In the genomic region with DNA sequence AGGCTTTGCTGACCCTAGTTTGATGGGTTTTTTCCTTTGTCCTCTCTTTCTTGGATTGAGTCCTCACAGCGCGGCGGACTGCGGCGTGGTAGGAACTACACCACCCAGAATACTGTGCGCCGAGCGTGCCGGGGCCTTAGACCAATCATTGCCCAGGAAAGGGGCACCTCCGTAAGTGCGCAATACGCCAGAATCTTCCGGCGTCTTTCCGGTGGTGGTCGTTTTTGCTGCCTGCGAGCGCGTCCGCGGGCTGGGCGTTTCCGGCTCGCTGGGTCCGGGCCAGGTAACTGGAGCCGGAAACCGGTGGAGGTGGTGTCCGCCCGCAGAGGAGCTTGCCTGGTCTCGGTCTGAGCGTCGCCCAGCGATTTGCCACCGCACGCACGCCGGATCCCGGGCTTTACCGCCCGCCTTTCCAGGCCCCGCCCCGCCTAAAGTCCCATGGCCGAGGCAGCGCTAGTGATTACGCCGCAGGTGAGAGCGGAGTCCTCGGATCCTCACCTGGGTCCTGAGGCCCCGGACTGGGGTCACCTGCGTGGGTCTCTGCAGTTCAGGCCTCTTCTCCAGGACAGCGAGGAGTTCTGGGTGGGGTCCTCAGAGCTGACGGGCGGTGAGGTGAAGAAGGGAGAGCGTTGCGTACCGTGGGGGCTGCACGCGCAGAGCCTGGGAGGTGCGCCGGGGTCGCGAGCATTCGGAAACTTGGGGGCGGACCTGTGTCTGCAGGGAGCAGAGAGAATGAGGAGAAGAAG, we compare ENCODE assay signal across 8 cellular contexts. TPM values are rescaled to one million over a fixed set of nuclear protein-coding genes. Genes with fewer than 3 reads are reported as not detected.
DNase-seq lines count a peak whose midpoint lies in the region; ATAC-seq and TF ChIP-seq lines count a peak whose summit lies in the region.

A gene (plus strand): TSS at position 221 of the 746 bp plus-strand sequence. CDS start 218 bp downstream, at position 439.

- H3K27ac ChIP-seq in dorsolateral prefrontal cortex, result peak within 1 kb of the TSS in 40 of 59 donors; percentile 8 to 88 (median 57)
- H3K27ac ChIP-seq in liver (ENCODE audit: low read depth in 1 of 2, low read length in 2 of 2), result peak within 1 kb of the TSS; percentile 28 to 68

- intact Hi-C loops in dorsolateral prefrontal cortex (cut with DNase I), result no loop called here

- peak in 8 of 56 donors; percentile 9 to 21 (median 14) for TF ChIP-seq CTCF in dorsolateral prefrontal cortex (IDR thresholded peaks at IDR 0.05 in 54 of 56, conservative IDR thresholded peaks at IDR 0.05 in 2 of 56; ENCODE audit: low read depth in 1 of 56, partially characterized antibody in 56 of 56)
- no peak for TF ChIP-seq CTCF in liver (IDR thresholded peaks at IDR 0.05; ENCODE audit: low read depth, low read length, missing input control)

- H3K9me3 ChIP-seq in liver (ENCODE audit: control insufficient read depth in 4 of 4, low read length in 3 of 4), result peaks cover 12 to 60% (median 26%) of the 10 kb centered on the region in 4 donors

- TF ChIP-seq RAD21 in liver (IDR thresholded peaks at IDR 0.05), result peak in 1 of 2 donors; percentile 40

- H3K4me3 ChIP-seq in dorsolateral prefrontal cortex (peak within 1 kb of the TSS; percentile 62 to 95 (median 83)), liver (ENCODE audit: low read depth in 1 of 3, low read length in 3 of 3) (peak within 1 kb of the TSS; percentile 50 to 83 (median 67))

- WGBS in liver, result 2% methylated on average over 64 of the region's 64 CpGs

- ATAC-seq in GM19035 (IDR thresholded peaks at IDR 0.05; ENCODE audit: unreplicated experiment) (peak; percentile 97), HG03342 (IDR thresholded peaks at IDR 0.05; ENCODE audit: unreplicated experiment) (peak; percentile 97)

- DNase-seq in AG20443 (ENCODE audit: low spot score) (peak; percentile 98), NCI-H510A treated with DMSO at 0.1 percent for 48 hours (lab: John Stamatoyannopoulos, UW) (peak; percentile 84), dorsolateral prefrontal cortex (peak; percentile 63 to 94 (median 88))
- peak; percentile 71 to 88 for DNase-seq in activated CD4-positive, alpha-beta T cell treated with anti-CD3 and anti-CD28 coated beads, Interleukin-2, amount 50 U/mL, for 24 hours (ENCODE audit: low read depth in 1 of 2, low spot score in 1 of 2)
- DNase-seq in stimulated activated CD4-positive, alpha-beta T cell treated with anti-CD3 and anti-CD28 coated beads, Interleukin-2, amount 100 ng/mL, for 48 hours, result peak; percentile 79

- H3K27me3 ChIP-seq in dorsolateral prefrontal cortex, result no peaks in the 10 kb centered on the region
- peaks cover 0 to 3% (median 0%) of the 10 kb centered on the region in 4 donors for H3K27me3 ChIP-seq in liver (ENCODE audit: control insufficient read depth in 4 of 4, insufficient read depth in 4 of 4, low read length in 3 of 4)

- H3K4me1 ChIP-seq in liver (ENCODE audit: control insufficient read depth in 4 of 4, insufficient read depth in 4 of 4, low read length in 3 of 4), result peaks cover 2 to 8% (median 6%) of the 10 kb centered on the region in 4 donors

- H3K36me3 ChIP-seq in liver (ENCODE audit: control insufficient read depth in 4 of 4, insufficient read depth in 3 of 4, low read depth in 1 of 4, low read length in 3 of 4), result peaks cover 0 to 10% (median 2%) of the 10 kb centered on the region in 4 donors

- H3K9ac ChIP-seq in liver (ENCODE audit: low read depth in 1 of 2, low read length in 2 of 2), result peak within 1 kb of the TSS in 1 of 2 donors; percentile 4

TF ChIP-seq in liver, 16 proteins besides CTCF, POLR2A, EP300 and RAD21:
- TF ChIP-seq YY1 (IDR thresholded peaks at IDR 0.05) (peak; percentile 64), NR2F2 (IDR thresholded peaks at IDR 0.05) (no peak), SP1 (IDR thresholded peaks at IDR 0.05) (peak; percentile 40), RXRA (IDR thresholded peaks at IDR 0.05) (no peak), EGR1 (IDR thresholded peaks at IDR 0.05; ENCODE audit: low read depth in 2 of 2) (peak in 1 of 2 donors; percentile 58), GABPA (IDR thresholded peaks at IDR 0.05 in 1 of 2, conservative IDR thresholded peaks at IDR 0.05 in 1 of 2) (peak; percentile 91 to 97)
- TF ChIP-seq, protein P1, sequence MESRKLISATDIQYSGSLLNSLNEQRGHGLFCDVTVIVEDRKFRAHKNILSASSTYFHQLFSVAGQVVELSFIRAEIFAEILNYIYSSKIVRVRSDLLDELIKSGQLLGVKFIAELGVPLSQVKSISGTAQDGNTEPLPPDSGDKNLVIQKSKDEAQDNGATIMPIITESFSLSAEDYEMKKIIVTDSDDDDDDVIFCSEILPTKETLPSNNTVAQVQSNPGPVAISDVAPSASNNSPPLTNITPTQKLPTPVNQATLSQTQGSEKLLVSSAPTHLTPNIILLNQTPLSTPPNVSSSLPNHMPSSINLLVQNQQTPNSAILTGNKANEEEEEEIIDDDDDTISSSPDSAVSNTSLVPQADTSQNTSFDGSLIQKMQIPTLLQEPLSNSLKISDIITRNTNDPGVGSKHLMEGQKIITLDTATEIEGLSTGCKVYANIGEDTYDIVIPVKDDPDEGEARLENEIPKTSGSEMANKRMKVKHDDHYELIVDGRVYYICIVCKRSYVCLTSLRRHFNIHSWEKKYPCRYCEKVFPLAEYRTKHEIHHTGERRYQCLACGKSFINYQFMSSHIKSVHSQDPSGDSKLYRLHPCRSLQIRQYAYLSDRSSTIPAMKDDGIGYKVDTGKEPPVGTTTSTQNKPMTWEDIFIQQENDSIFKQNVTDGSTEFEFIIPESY (IDR thresholded peaks at IDR 0.05), result peak; percentile 43
- TF ChIP-seq, protein P2, sequence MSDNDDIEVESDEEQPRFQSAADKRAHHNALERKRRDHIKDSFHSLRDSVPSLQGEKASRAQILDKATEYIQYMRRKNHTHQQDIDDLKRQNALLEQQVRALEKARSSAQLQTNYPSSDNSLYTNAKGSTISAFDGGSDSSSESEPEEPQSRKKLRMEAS (IDR thresholded peaks at IDR 0.05), result peak; percentile 67
- TF ChIP-seq, protein P3, sequence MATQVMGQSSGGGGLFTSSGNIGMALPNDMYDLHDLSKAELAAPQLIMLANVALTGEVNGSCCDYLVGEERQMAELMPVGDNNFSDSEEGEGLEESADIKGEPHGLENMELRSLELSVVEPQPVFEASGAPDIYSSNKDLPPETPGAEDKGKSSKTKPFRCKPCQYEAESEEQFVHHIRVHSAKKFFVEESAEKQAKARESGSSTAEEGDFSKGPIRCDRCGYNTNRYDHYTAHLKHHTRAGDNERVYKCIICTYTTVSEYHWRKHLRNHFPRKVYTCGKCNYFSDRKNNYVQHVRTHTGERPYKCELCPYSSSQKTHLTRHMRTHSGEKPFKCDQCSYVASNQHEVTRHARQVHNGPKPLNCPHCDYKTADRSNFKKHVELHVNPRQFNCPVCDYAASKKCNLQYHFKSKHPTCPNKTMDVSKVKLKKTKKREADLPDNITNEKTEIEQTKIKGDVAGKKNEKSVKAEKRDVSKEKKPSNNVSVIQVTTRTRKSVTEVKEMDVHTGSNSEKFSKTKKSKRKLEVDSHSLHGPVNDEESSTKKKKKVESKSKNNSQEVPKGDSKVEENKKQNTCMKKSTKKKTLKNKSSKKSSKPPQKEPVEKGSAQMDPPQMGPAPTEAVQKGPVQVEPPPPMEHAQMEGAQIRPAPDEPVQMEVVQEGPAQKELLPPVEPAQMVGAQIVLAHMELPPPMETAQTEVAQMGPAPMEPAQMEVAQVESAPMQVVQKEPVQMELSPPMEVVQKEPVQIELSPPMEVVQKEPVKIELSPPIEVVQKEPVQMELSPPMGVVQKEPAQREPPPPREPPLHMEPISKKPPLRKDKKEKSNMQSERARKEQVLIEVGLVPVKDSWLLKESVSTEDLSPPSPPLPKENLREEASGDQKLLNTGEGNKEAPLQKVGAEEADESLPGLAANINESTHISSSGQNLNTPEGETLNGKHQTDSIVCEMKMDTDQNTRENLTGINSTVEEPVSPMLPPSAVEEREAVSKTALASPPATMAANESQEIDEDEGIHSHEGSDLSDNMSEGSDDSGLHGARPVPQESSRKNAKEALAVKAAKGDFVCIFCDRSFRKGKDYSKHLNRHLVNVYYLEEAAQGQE (IDR thresholded peaks at IDR 0.05), result no peak

RNA-seq across cellular contexts. Expression of the gene that starts here (rescaled TPM):
- 10 to 100 TPM in 107 of 120 experiments, 1 to 10 TPM in 13; 7.3 to 20.7 (median 12.4) TPM for total RNA-seq in dorsolateral prefrontal cortex
- 1 to 10 TPM; 2.3 to 4.5 TPM for total RNA-seq in liver
- under 1 TPM; 0.66 to 0.67 TPM for polyA plus RNA-seq in liver

Comparison
In these comparisons a context has a peak if more than half of its experiments do, and no peak if none do; other contexts are left out.
1. Peak in every context shown above with its lines: DNase-seq, ATAC-seq, H3K4me3 ChIP-seq and H3K27ac ChIP-seq.